8 cellular contexts compared by ENCODE assay signal in genomic region chr6:73732845-73733675, GRCh38. TPM values are rescaled to one million over a fixed set of nuclear protein-coding genes. Genes with fewer than 3 reads are reported as not detected.
A peak's percentile ranks its signal among the peaks of the same experiment; 100 is the strongest.
DNase-seq lines count a peak whose midpoint lies in the region; ATAC-seq and TF ChIP-seq lines count a peak whose summit lies in the region.

No MANE protein-coding gene starts in this region.

- peak; percentile 92 for TF ChIP-seq CTCF in upper lobe of right lung (IDR thresholded peaks at IDR 0.05)

- H3K36me3 ChIP-seq in upper lobe of right lung = peaks cover 3% of the 10 kb centered on the region

- peak; percentile 67 for ATAC-seq in GM21619 (IDR thresholded peaks at IDR 0.05; ENCODE audit: unreplicated experiment)
- peak; percentile 97 for ATAC-seq in upper lobe of right lung

- intact Hi-C loops in posterior cingulate gyrus (cut with DNase I) = loop anchor here (1.0 kb wide), 1 partner anchor 58 kb away; no protein-coding TSS in a partner anchor
- intact Hi-C loops in upper lobe of right lung (cut with DNase I) = loop anchor here (10.0 kb wide), 1 partner anchor 58 kb away; no protein-coding TSS in a partner anchor

- H3K4me1 ChIP-seq in upper lobe of right lung = no peaks in the 10 kb centered on the region

- no peaks in the 10 kb centered on the region for H3K9me3 ChIP-seq in upper lobe of right lung

- no peaks in the 10 kb centered on the region for H3K27me3 ChIP-seq in upper lobe of right lung

- H3K4me3 ChIP-seq in Jurkat, Clone E6-1 (ENCODE audit: low read length) = no peak overlapping the region
- H3K4me3 ChIP-seq in upper lobe of right lung = no peak overlapping the region

- DNase-seq in ELF-1 (ENCODE audit: low read depth, low spot score) = peak; percentile 72
- peak; percentile 62 for DNase-seq in Jurkat, Clone E6-1 (ENCODE audit: low read depth, low spot score)
- DNase-seq in SIG-M5 treated with dmso at 0.1 percent for 504 hours (lab: John Stamatoyannopoulos, UW; ENCODE audit: unreplicated experiment) = peak; percentile 59
- peak; percentile 37 for DNase-seq in activated T-helper 9 cell treated with anti-CD3 and anti-CD28 coated beads, Interleukin-2, amount 50 U/mL, for 16 hours (ENCODE audit: low read depth)
- peak; percentile 59 for DNase-seq in germinal center (ENCODE audit: low spot score)
- peak; percentile 33 to 92 (median 64) for DNase-seq in posterior cingulate gyrus
- DNase-seq in upper lobe of right lung = peak; percentile 67

- no peak overlapping the region for H3K27ac ChIP-seq in upper lobe of right lung

RNA-seq across cellular contexts. Expression of gene CD109, which starts 37.1 kb away (rescaled TPM):
- 2.8 TPM for polyA plus RNA-seq in Jurkat, Clone E6-1 (2012; ENCODE audit: insufficient read depth, insufficient read length)
- total RNA-seq in upper lobe of right lung = 22.1 TPM
